In genomic region chr9:38641985-38642864, GRCh38 we compare ENCODE assay signal across 1 cellular context.
TF ChIP-seq lines count a peak whose summit lies in the region.

No MANE protein-coding gene starts in this region.

TF ChIP-seq in GM23338, 12 proteins besides CTCF, POLR2A, EP300 and RAD21 (continued from another document):
- no peak for TF ChIP-seq ZNF462 (CRISPR knock-in tag; IDR thresholded peaks at IDR 0.05)
